ENCODE assay signal across 1 cellular context in genomic region chr2:238263204-238264071, GRCh38.
A peak's percentile ranks its signal among the peaks of the same experiment; 100 is the strongest.
TF ChIP-seq lines count a peak whose summit lies in the region.

No MANE protein-coding gene starts in this region.

TF ChIP-seq in HepG2, 621 proteins besides CTCF, POLR2A, EP300 and RAD21 (continued from another document and continues in another):
- TF ChIP-seq STAT6 (CRISPR knock-in tag; IDR thresholded peaks at IDR 0.05; ENCODE audit: borderline replicate concordance) (no peak), ZNF317 (CRISPR knock-in tag; IDR thresholded peaks at IDR 0.05) (no peak), KDM5A (IDR thresholded peaks at IDR 0.05; ENCODE audit: borderline replicate concordance, low read length) (peak; percentile 56; the same call in 1 of the 2 replicates), SATB2 (CRISPR knock-in tag; IDR thresholded peaks at IDR 0.05) (0 out of 2 replicates have a peak, but pooled peaks have one; percentile 42), ZNF569 (CRISPR knock-in tag; IDR thresholded peaks at IDR 0.05; ENCODE audit: borderline replicate concordance) (no peak), JDP2 (CRISPR knock-in tag; IDR thresholded peaks at IDR 0.05; ENCODE audit: borderline replicate concordance) (no peak), KDM1A (CRISPR knock-in tag; IDR thresholded peaks at IDR 0.05) (no peak), PRDM4 (CRISPR knock-in tag; IDR thresholded peaks at IDR 0.05; ENCODE audit: borderline replicate concordance) (no peak), SKI (IDR thresholded peaks at IDR 0.05; ENCODE audit: partially characterized antibody) (peak; percentile 53), ZNF616 (CRISPR knock-in tag; IDR thresholded peaks at IDR 0.05; ENCODE audit: low read depth) (no peak), GPN1 (CRISPR knock-in tag; IDR thresholded peaks at IDR 0.05; ENCODE audit: borderline replicate concordance) (no peak), ZFP91 (CRISPR knock-in tag; IDR thresholded peaks at IDR 0.05; ENCODE audit: borderline replicate concordance) (peak; percentile 55), ZNF652 (CRISPR knock-in tag; IDR thresholded peaks at IDR 0.05; ENCODE audit: borderline replicate concordance, low read depth) (no peak), SYNCRIP (IDR thresholded peaks at IDR 0.05; ENCODE audit: insufficient read depth, low read depth, low read length) (no peak), TOE1 (CRISPR knock-in tag; IDR thresholded peaks at IDR 0.05) (no peak), FOXP1 (IDR thresholded peaks at IDR 0.05) (no peak), FOXP1 (CRISPR knock-in tag; IDR thresholded peaks at IDR 0.05) (0 out of 2 replicates have a peak, but pooled peaks have one; percentile 27), ZNF33A (CRISPR knock-in tag; IDR thresholded peaks at IDR 0.05; ENCODE audit: borderline replicate concordance) (no peak), ZNF784 (CRISPR knock-in tag; IDR thresholded peaks at IDR 0.05; ENCODE audit: borderline replicate concordance) (no peak), ZNF577 (CRISPR knock-in tag; IDR thresholded peaks at IDR 0.05; ENCODE audit: borderline replicate concordance, low read depth) (no peak), TCF7 (IDR thresholded peaks at IDR 0.05; ENCODE audit: low read depth) (no peak), PRMT3 (CRISPR knock-in tag; IDR thresholded peaks at IDR 0.05; ENCODE audit: borderline replicate concordance, low read depth) (no peak; the same call in 1 of the 2 replicates), MED13 (CRISPR knock-in tag; IDR thresholded peaks at IDR 0.05) (no peak), REST (IDR thresholded peaks at IDR 0.05; ENCODE audit: borderline replicate concordance in 1 of 2, low read depth in 1 of 2, low read length in 2 of 2) (no peak), SRY (CRISPR knock-in tag; IDR thresholded peaks at IDR 0.05) (no peak), ZBTB1 (CRISPR knock-in tag; IDR thresholded peaks at IDR 0.05; ENCODE audit: borderline replicate concordance) (no peak), ZNF274 (CRISPR knock-in tag; IDR thresholded peaks at IDR 0.05) (no peak), ETV5 (CRISPR knock-in tag; IDR thresholded peaks at IDR 0.05; ENCODE audit: borderline replicate concordance) (no peak; the same call in 1 of the 2 replicates), ZNF776 (CRISPR knock-in tag; IDR thresholded peaks at IDR 0.05) (no peak), HBP1 (CRISPR knock-in tag; IDR thresholded peaks at IDR 0.05; ENCODE audit: low read depth) (no peak), IRF9 (CRISPR knock-in tag; IDR thresholded peaks at IDR 0.05; ENCODE audit: borderline replicate concordance) (no peak; the same call in 1 of the 2 replicates), TSC22D2 (CRISPR knock-in tag; IDR thresholded peaks at IDR 0.05; ENCODE audit: borderline replicate concordance) (no peak), ZNF12 (CRISPR knock-in tag; IDR thresholded peaks at IDR 0.05) (peak; percentile 73; the same call in 1 of the 2 replicates), ZNF792 (CRISPR knock-in tag; IDR thresholded peaks at IDR 0.05) (peak; percentile 59; the same call in 1 of the 2 replicates), FOXJ3 (CRISPR knock-in tag; IDR thresholded peaks at IDR 0.05; ENCODE audit: borderline replicate concordance) (peak; percentile 72; the same call in 1 of the 2 replicates), ZNF775 (CRISPR knock-in tag; IDR thresholded peaks at IDR 0.05; ENCODE audit: borderline replicate concordance) (no peak), NR2F1 (CRISPR knock-in tag; IDR thresholded peaks at IDR 0.05) (peak; percentile 43 to 48; a peak in 3 of 4 replicates), ZNF441 (CRISPR knock-in tag; IDR thresholded peaks at IDR 0.05; ENCODE audit: borderline replicate concordance) (peak; percentile 81; the same call in 1 of the 2 replicates), MLLT10 (CRISPR knock-in tag; IDR thresholded peaks at IDR 0.05) (no peak), ONECUT2 (CRISPR knock-in tag; IDR thresholded peaks at IDR 0.05) (peak; percentile 73), AHR (CRISPR knock-in tag; IDR thresholded peaks at IDR 0.05) (no peak), HNRNPH1 (optimal IDR thresholded peaks at IDR 0.05; ENCODE audit: low read depth, low read length) (no peak)
- TF ChIP-seq, protein P1, sequence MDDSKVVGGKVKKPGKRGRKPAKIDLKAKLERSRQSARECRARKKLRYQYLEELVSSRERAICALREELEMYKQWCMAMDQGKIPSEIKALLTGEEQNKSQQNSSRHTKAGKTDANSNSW (CRISPR knock-in tag; IDR thresholded peaks at IDR 0.05; ENCODE audit: borderline replicate concordance), result no peak
- TF ChIP-seq, protein P2, sequence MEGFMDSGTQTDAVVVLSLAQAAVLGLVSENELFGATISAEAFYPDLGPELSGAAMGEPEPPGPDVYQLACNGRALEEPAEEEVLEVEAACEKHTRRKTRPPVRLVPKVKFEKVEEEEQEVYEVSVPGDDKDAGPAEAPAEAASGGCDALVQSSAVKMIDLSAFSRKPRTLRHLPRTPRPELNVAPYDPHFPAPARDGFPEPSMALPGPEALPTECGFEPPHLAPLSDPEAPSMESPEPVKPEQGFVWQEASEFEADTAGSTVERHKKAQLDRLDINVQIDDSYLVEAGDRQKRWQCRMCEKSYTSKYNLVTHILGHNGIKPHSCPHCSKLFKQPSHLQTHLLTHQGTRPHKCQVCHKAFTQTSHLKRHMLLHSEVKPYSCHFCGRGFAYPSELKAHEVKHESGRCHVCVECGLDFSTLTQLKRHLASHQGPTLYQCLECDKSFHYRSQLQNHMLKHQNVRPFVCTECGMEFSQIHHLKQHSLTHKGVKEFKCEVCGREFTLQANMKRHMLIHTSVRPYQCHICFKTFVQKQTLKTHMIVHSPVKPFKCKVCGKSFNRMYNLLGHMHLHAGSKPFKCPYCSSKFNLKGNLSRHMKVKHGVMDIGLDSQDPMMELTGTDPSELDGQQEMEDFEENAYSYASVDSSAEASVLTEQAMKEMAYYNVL (CRISPR knock-in tag; IDR thresholded peaks at IDR 0.05; ENCODE audit: borderline replicate concordance), result 0 out of 2 replicates have a peak, but pooled peaks have one; percentile 25
- TF ChIP-seq, protein P3, sequence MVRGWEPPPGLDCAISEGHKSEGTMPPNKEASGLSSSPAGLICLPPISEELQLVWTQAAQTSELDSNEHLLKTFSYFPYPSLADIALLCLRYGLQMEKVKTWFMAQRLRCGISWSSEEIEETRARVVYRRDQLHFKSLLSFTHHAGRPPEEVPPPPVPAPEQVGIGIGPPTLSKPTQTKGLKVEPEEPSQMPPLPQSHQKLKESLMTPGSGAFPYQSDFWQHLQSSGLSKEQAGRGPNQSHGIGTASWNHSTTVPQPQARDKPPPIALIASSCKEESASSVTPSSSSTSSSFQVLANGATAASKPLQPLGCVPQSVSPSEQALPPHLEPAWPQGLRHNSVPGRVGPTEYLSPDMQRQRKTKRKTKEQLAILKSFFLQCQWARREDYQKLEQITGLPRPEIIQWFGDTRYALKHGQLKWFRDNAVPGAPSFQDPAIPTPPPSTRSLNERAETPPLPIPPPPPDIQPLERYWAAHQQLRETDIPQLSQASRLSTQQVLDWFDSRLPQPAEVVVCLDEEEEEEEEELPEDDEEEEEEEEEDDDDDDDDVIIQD (CRISPR knock-in tag; IDR thresholded peaks at IDR 0.05; ENCODE audit: low read depth), result 0 out of 2 replicates have a peak, but pooled peaks have one; percentile 53
